18 cellular contexts compared by ENCODE assay signal in genomic region chr5:133387091-133387490, GRCh38.
DNase-seq lines count a peak whose midpoint lies in the region; ATAC-seq and TF ChIP-seq lines count a peak whose summit lies in the region.
"Had no signal": no experiment of that assay in that cellular context is flagged by ENCODE, and none has a peak within 500 bp of the region (broad histone marks: within the 10 kb centered on the region; RNA-seq: fewer than 3 reads in every experiment).

No MANE protein-coding gene starts in this region.

- POLR2A ChIA-PET in PC-3 (lab: Charles Lee; ENCODE audit: unreplicated experiment): no interaction called here

- H3K4me3 ChIP-seq in PC-3 (ENCODE audit: low read length): no peak overlapping the region
- H3K4me3 ChIP-seq in epithelial cell of esophagus (ENCODE audit: low read length): no peak overlapping the region
- H3K4me3 ChIP-seq in suprapubic skin: no peak overlapping the region
- H3K4me3 ChIP-seq: MG63 had no signal

- no peak for TF ChIP-seq EP300 in suprapubic skin (IDR thresholded peaks at IDR 0.05)

- TF ChIP-seq POLR2A in suprapubic skin (IDR thresholded peaks at IDR 0.05): no peak

- H3K9ac ChIP-seq in PC-3 (ENCODE audit: low read length): no peak overlapping the region

- peak; percentile 3 for DNase-seq in PC-3
- DNase-seq in epithelial cell of esophagus (ENCODE audit: low read depth): peak; percentile 54
- DNase-seq in suprapubic skin (ENCODE audit: low spot score in 2 of 2): peak; percentile 8 to 44
- DNase-seq in SHP77 treated with DMSO at 0.1 percent for 48 hours (lab: John Stamatoyannopoulos, UW): no peak
- DNase-seq: AML-193, Caco-2, DMS153, HFFc6, IMR-90, Karpas-422, MG63, NCI-H1092 treated with DMSO at 0.1 percent for 48 hours, NCI-H2081 treated with DMSO at 0.1 percent for 48 hours, NCI-H524 had no signal

- intact Hi-C loops in PC-3 (cut with micrococcal nuclease): no loop called here

- no peaks in the 10 kb centered on the region for H3K79me2 ChIP-seq in PC-3 (ENCODE audit: low read length)

- H2AFZ ChIP-seq in PC-3 (ENCODE audit: low read length): no peak overlapping the region

- H3K9me3 ChIP-seq in PC-3 (ENCODE audit: low read length) (no peaks in the 10 kb centered on the region), suprapubic skin (no peaks in the 10 kb centered on the region)
- H3K9me3 ChIP-seq: Caco-2, MG63 had no signal

- H4K20me1 ChIP-seq in PC-3 (ENCODE audit: low read length): no peaks in the 10 kb centered on the region

- WGBS in suprapubic skin: 71% methylated on average over 4 of the region's 4 CpGs

- no peaks in the 10 kb centered on the region for H3K9me2 ChIP-seq in PC-3 (replicated peaks; ENCODE audit: low read length)

- peak; percentile 14; the same call in 1 of the 2 replicates for TF ChIP-seq CTCF in 22Rv1 (IDR thresholded peaks at IDR 0.05)
- no peak for TF ChIP-seq CTCF in PC-3 (conservative IDR thresholded peaks at IDR 0.05; ENCODE audit: low read depth, low read length)
- no peak for TF ChIP-seq CTCF in epithelial cell of esophagus (IDR thresholded peaks at IDR 0.05; ENCODE audit: insufficient read depth, low read depth, low read length, missing control alignments)
- no peak for TF ChIP-seq CTCF in suprapubic skin (IDR thresholded peaks at IDR 0.05)

- no peak overlapping the region for H3K4me2 ChIP-seq in PC-3 (ENCODE audit: low read length)

- CTCF ChIA-PET in PC-3 (lab: Charles Lee): no interaction called here

- ATAC-seq in PC-3 (no peak), GM21529 (IDR thresholded peaks at IDR 0.05; ENCODE audit: unreplicated experiment) (no peak), GM21515 (IDR thresholded peaks at IDR 0.05; ENCODE audit: unreplicated experiment) (no peak)
- ATAC-seq: Panc1 had no signal

- no peaks in the 10 kb centered on the region for H3K36me3 ChIP-seq in PC-3 (ENCODE audit: low read depth, low read length)
- H3K36me3 ChIP-seq in suprapubic skin: no peaks in the 10 kb centered on the region
- H3K36me3 ChIP-seq: MG63 had no signal

- BruUV-seq in PC-3 (replicated peaks; lab: Mats Ljungman, UMichigan): no TSS peak

- H3K4me1 ChIP-seq in PC-3 (ENCODE audit: insufficient read depth, low read length) (no peaks in the 10 kb centered on the region), suprapubic skin (no peaks in the 10 kb centered on the region)
- H3K4me1 ChIP-seq: Caco-2 had no signal

- H3K27me3 ChIP-seq in PC-3 (ENCODE audit: low read length) (no peaks in the 10 kb centered on the region), suprapubic skin (no peaks in the 10 kb centered on the region)

- no peak overlapping the region for H3K27ac ChIP-seq in 22Rv1
- H3K27ac ChIP-seq in PC-3 (ENCODE audit: low read length): no peak overlapping the region
- no peak overlapping the region for H3K27ac ChIP-seq in suprapubic skin

- no peaks in the 10 kb centered on the region for H3F3A ChIP-seq in PC-3 (ENCODE audit: low read length, unreplicated experiment)
